6 cellular contexts compared by ENCODE assay signal in genomic region chr4:5055411-5055810, GRCh38. TPM values are rescaled to one million over a fixed set of nuclear protein-coding genes. Genes with fewer than 3 reads are reported as not detected.
"Had no signal": no experiment of that assay in that cellular context is flagged by ENCODE, and none has a peak within 500 bp of the region (broad histone marks: within the 10 kb centered on the region; RNA-seq: fewer than 3 reads in every experiment).

No MANE protein-coding gene starts in this region.

- DNase-seq: H9, HCEC 1CT, IMR-90 had no signal

- H3K9me3 Mint-ChIP-seq: GM23338 had no signal

- H3K4me3 ChIP-seq: GM23338, K562 had no signal

- H3K27ac Mint-ChIP-seq: GM23338, H9 had no signal

- H3K4me3 Mint-ChIP-seq: GM23338, H9 had no signal

RNA-seq across cellular contexts. Expression of gene STK32B, which starts 4.1 kb away (rescaled TPM):
- total RNA-seq: HT-29 had no signal

RNA-seq across cellular contexts. Expression of gene CYTL1, which starts 36.2 kb away (rescaled TPM):
- total RNA-seq: HT-29, K562 had no signal
